Comparison of ENCODE assay signal across 9 cellular contexts in genomic region chr5:43258116-43258515, GRCh38.
"Had no signal": no experiment of that assay in that cellular context is flagged by ENCODE, and none has a peak within 500 bp of the region (broad histone marks: within the 10 kb centered on the region; RNA-seq: fewer than 3 reads in every experiment).

No MANE protein-coding gene starts in this region.

- H3K4me3 Mint-ChIP-seq: HFFc6, IgD-negative memory B cell had no signal

- H3K4me1 ChIP-seq: HAP-1 had no signal

- ATAC-seq: HCT116, HepG2 had no signal

- H3K9ac ChIP-seq: GM23248 had no signal

- H3K9me3 Mint-ChIP-seq: HFFc6 had no signal

- H2AFZ ChIP-seq: GM23248 had no signal

- H3K36me3 ChIP-seq: HAP-1 had no signal

- H3K36me3 Mint-ChIP-seq: IgD-negative memory B cell had no signal

- H3K27ac Mint-ChIP-seq: HFFc6, IgD-negative memory B cell had no signal

- H3K9me3 ChIP-seq: HAP-1 had no signal

- H3K27ac ChIP-seq: GM23248 had no signal

- H3K4me3 ChIP-seq: GM23248, HAP-1 had no signal

- DNase-seq: GM23248, GOT3, H7, HFFc6, KBM-7 had no signal
